Comparison of ENCODE assay signal across 1 cellular context in genomic region chr7:150745086-150745485, GRCh38.
TF ChIP-seq lines count a peak whose summit lies in the region.

No MANE protein-coding gene starts in this region.

TF ChIP-seq in IMR-90, 13 proteins besides CTCF, POLR2A, EP300 and RAD21:
- TF ChIP-seq CEBPB (IDR thresholded peaks at IDR 0.05; ENCODE audit: low read depth, low read length) (no peak), SMC3 (IDR thresholded peaks at IDR 0.05; ENCODE audit: low read depth, low read length) (no peak), MXI1 (IDR thresholded peaks at IDR 0.05; ENCODE audit: borderline replicate concordance, low read depth, low read length) (no peak), MAFK (IDR thresholded peaks at IDR 0.05; ENCODE audit: low read depth, low read length) (no peak), MAZ (IDR thresholded peaks at IDR 0.05; ENCODE audit: borderline replicate concordance, low read depth, low read length) (no peak), RCOR1 (IDR thresholded peaks at IDR 0.05; ENCODE audit: insufficient replicate concordance, low read length) (no peak)
